Comparison of ENCODE assay signal across 9 cellular contexts in the genomic region with DNA sequence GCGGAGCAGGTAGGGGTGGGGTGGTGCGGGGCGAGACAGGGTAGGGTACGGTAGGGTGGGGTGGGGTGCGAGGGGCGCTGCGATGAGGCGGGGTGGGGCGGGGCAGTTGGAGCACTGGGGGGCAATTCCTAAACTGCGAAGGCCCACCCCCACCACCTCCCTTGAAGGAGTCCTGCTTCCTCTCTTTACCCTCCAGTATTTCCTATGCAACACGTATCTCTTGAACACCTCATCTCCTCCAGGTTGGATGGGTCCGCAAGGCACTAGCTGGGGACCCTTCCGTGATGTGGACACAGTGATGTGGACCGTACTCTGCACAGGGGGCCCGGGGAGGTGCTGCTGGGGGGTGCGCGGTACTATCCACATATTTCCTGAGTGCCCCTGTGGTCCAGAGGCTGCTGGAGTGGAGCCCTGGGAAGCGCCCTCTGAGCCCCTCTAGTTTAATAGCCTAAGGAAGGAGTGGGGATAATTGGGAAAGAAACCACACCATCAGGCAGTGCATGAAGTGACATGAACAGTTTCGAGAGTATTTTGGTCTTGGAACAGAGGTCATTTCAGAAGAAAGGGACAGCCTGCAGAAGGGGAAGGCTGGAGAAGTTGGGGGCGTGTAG. TPM values are rescaled to one million over a fixed set of nuclear protein-coding genes. Genes with fewer than 3 reads are reported as not detected.
A peak's percentile ranks its signal among the peaks of the same experiment; 100 is the strongest.
DNase-seq lines count a peak whose midpoint lies in the region; ATAC-seq, FAIRE-seq and TF ChIP-seq lines count a peak whose summit lies in the region.
"Had no signal": no experiment of that assay in that cellular context is flagged by ENCODE, and none has a peak within 500 bp of the region (broad histone marks: within the 10 kb centered on the region; RNA-seq: fewer than 3 reads in every experiment).

No MANE protein-coding gene starts in this region.

- peaks cover 23% of the 10 kb centered on the region for H3K4me1 Mint-ChIP-seq in dendritic cell treated with granulocyte-macrophage colony-stimulating factor and Interleukin-4, amounts not matched to agents 40 ng/mL and 50 ng/mL, for 4 days (ENCODE audit: low read depth)
- peaks cover 0 to 8% of the 10 kb centered on the region in 2 donors for H3K4me1 Mint-ChIP-seq in natural killer cell treated with Interleukin-12 subunit alpha and Interleukin-12 subunit beta and Interleukin-15 and Interleukin-18, amount 100 ng/mL, for 72 hours (ENCODE audit: low read depth in 2 of 2)

- no peaks in the 10 kb centered on the region for H4K20me1 ChIP-seq in BLaER1 treated with 17β-estradiol and CSF1 and Interleukin-3, amounts not matched to agents 10 nM and 100 nM

- no peak for TF ChIP-seq CTCF in D721Med (IDR thresholded peaks at IDR 0.05; ENCODE audit: insufficient read depth, missing control alignments)

- no peak for FAIRE-seq in RCC 7860 (lab: Jason Lieb, UNC)
- no peak for FAIRE-seq in D721Med (lab: Jason Lieb, UNC)

- H3K4me2 ChIP-seq in BLaER1 treated with 17β-estradiol and CSF1 and Interleukin-3, amounts not matched to agents 10 nM and 100 nM = peak overlapping the region in 8 of 11 experiments; percentile 28 to 59 (median 39); a peak in 11 of 22 replicates

- no peak for ATAC-seq in natural killer cell treated with Interleukin-12 subunit alpha and Interleukin-12 subunit beta and Interleukin-15 and Interleukin-18, amount 100 ng/mL, for 72 hours

- no peak overlapping the region for H3K9ac ChIP-seq in BLaER1 treated with 17β-estradiol and CSF1 and Interleukin-3, amounts not matched to agents 10 nM and 100 nM

- peaks cover 16 to 22% (median 18%) of the 10 kb centered on the region in 10 experiments for H3K4me1 ChIP-seq in BLaER1 treated with 17β-estradiol and CSF1 and Interleukin-3, amounts not matched to agents 10 nM and 100 nM

- no peaks in the 10 kb centered on the region for H3K36me3 Mint-ChIP-seq in dendritic cell treated with granulocyte-macrophage colony-stimulating factor and Interleukin-4, amounts not matched to agents 40 ng/mL and 50 ng/mL, for 4 days (ENCODE audit: low read depth)
- no peaks in the 10 kb centered on the region for H3K36me3 Mint-ChIP-seq in natural killer cell treated with Interleukin-12 subunit alpha and Interleukin-12 subunit beta and Interleukin-15 and Interleukin-18, amount 100 ng/mL, for 72 hours

- H3K9me3 ChIP-seq in BLaER1 treated with 17β-estradiol and CSF1 and Interleukin-3, amounts not matched to agents 10 nM and 100 nM (replicated peaks in 1 of 11) = no peaks in the 10 kb centered on the region

- peak overlapping the region in 2 of 10 experiments; percentile 34 to 84; a peak in 2 of 20 replicates for H3K4me3 ChIP-seq in BLaER1 treated with 17β-estradiol and CSF1 and Interleukin-3, amounts not matched to agents 10 nM and 100 nM
- peak overlapping the region; percentile 15 for H3K4me3 ChIP-seq in Jurkat, Clone E6-1 (ENCODE audit: low read length)

- no peaks in the 10 kb centered on the region for H3K9me3 Mint-ChIP-seq in dendritic cell treated with granulocyte-macrophage colony-stimulating factor and Interleukin-4, amounts not matched to agents 40 ng/mL and 50 ng/mL, for 4 days
- no peaks in the 10 kb centered on the region for H3K9me3 Mint-ChIP-seq in natural killer cell treated with Interleukin-12 subunit alpha and Interleukin-12 subunit beta and Interleukin-15 and Interleukin-18, amount 100 ng/mL, for 72 hours

- peaks cover 50% of the 10 kb centered on the region for H3K27me3 Mint-ChIP-seq in dendritic cell treated with granulocyte-macrophage colony-stimulating factor and Interleukin-4, amounts not matched to agents 40 ng/mL and 50 ng/mL, for 4 days
- H3K27me3 Mint-ChIP-seq in natural killer cell treated with Interleukin-12 subunit alpha and Interleukin-12 subunit beta and Interleukin-15 and Interleukin-18, amount 100 ng/mL, for 72 hours = peaks cover 8 to 14% of the 10 kb centered on the region in 2 donors

- H3K4me3 Mint-ChIP-seq in dendritic cell treated with granulocyte-macrophage colony-stimulating factor and Interleukin-4, amounts not matched to agents 40 ng/mL and 50 ng/mL, for 4 days = peak overlapping the region; percentile 69
- H3K4me3 Mint-ChIP-seq in natural killer cell treated with Interleukin-12 subunit alpha and Interleukin-12 subunit beta and Interleukin-15 and Interleukin-18, amount 100 ng/mL, for 72 hours = peak overlapping the region; percentile 73

- no peaks in the 10 kb centered on the region for H3K36me3 ChIP-seq in BLaER1 treated with 17β-estradiol and CSF1 and Interleukin-3, amounts not matched to agents 10 nM and 100 nM

- H3K27ac Mint-ChIP-seq in dendritic cell treated with granulocyte-macrophage colony-stimulating factor and Interleukin-4, amounts not matched to agents 40 ng/mL and 50 ng/mL, for 4 days = no peak overlapping the region
- H3K27ac Mint-ChIP-seq in natural killer cell treated with Interleukin-12 subunit alpha and Interleukin-12 subunit beta and Interleukin-15 and Interleukin-18, amount 100 ng/mL, for 72 hours = no peak overlapping the region

- H3K27me3 ChIP-seq in BLaER1 treated with 17β-estradiol and CSF1 and Interleukin-3, amounts not matched to agents 10 nM and 100 nM = peaks cover 0 to 13% (median 6%) of the 10 kb centered on the region in 11 experiments; a peak in 7 of 22 replicates

- H3K27ac ChIP-seq in BLaER1 treated with 17β-estradiol and CSF1 and Interleukin-3, amounts not matched to agents 10 nM and 100 nM = no peak overlapping the region
- H3K27ac ChIP-seq: epithelial cell of prostate had no signal

- no peak for DNase-seq in Jurkat, Clone E6-1 (ENCODE audit: low read depth, low spot score)
- no peak for DNase-seq in natural killer cell treated with Interleukin-12 subunit alpha and Interleukin-12 subunit beta and Interleukin-15 and Interleukin-18, amount 100 ng/mL, for 72 hours (ENCODE audit: low spot score)
- DNase-seq in RCC 7860 (ENCODE audit: low spot score) = no peak
- no peak for DNase-seq in effector CD4-positive, alpha-beta T cell
- DNase-seq in D721Med (ENCODE audit: insufficient read length, low spot score) = no peak
- DNase-seq in HPDE6-E6E7 (ENCODE audit: extremely low spot score) = no peak

- intact Hi-C loops in dendritic cell treated with granulocyte-macrophage colony-stimulating factor and Interleukin-4, amounts not matched to agents 40 ng/mL and 50 ng/mL, for 4 days (cut with micrococcal nuclease) = loop anchor here (10.0 kb wide), 1 partner anchor 510 kb away; the partner anchor contains the start of gene GJB2

RNA-seq across cellular contexts. Expression of gene IL17D, which starts 1.1 kb away (rescaled TPM):
- polyA plus RNA-seq in Jurkat, Clone E6-1 (2012; ENCODE audit: insufficient read depth, insufficient read length) = 8.5 TPM
- under 1 TPM in 1 of 2 donors, not detected in 1; 0.22 TPM for total RNA-seq in natural killer cell treated with Interleukin-12 subunit alpha and Interleukin-12 subunit beta and Interleukin-15 and Interleukin-18, amount 100 ng/mL, for 72 hours
